Comparison of ENCODE assay signal across 7 cellular contexts in genomic region chr1:148768541-148768940, GRCh38. TPM values are rescaled to one million over a fixed set of nuclear protein-coding genes. Genes with fewer than 3 reads are reported as not detected.
DNase-seq lines count a peak whose midpoint lies in the region; ATAC-seq and TF ChIP-seq lines count a peak whose summit lies in the region.
"Not testable (repeated sequence)": the region's sequence is repeated elsewhere in the genome, so short reads cannot be mapped to it uniquely, and the experiment has no call there.
"Had no signal": no experiment of that assay in that cellular context is flagged by ENCODE, and none has a peak within 500 bp of the region (broad histone marks: within the 10 kb centered on the region; RNA-seq: fewer than 3 reads in every experiment).

No MANE protein-coding gene starts in this region.

- not testable (repeated sequence) for H3K79me2 ChIP-seq in DND-41 (ENCODE audit: insufficient read depth, low read length); PC-3 (ENCODE audit: low read length)

- H3K9me3 ChIP-seq in DND-41 (ENCODE audit: insufficient read depth, low read length, severe bottlenecking); PC-3 (ENCODE audit: low read length): not testable (repeated sequence)

- H2AFZ ChIP-seq in DND-41 (ENCODE audit: low read depth, low read length); PC-3 (ENCODE audit: low read length): not testable (repeated sequence)

- TF ChIP-seq CTCF in DND-41 (IDR thresholded peaks at IDR 0.05; ENCODE audit: borderline replicate concordance, extremely low read depth, low read length, poor library complexity, severe bottlenecking); PC-3 (conservative IDR thresholded peaks at IDR 0.05; ENCODE audit: low read depth, low read length): not testable (repeated sequence)

- not testable (repeated sequence) for H3K4me1 ChIP-seq in DND-41 (ENCODE audit: insufficient read depth, low read length); PC-3 (ENCODE audit: insufficient read depth, low read length)

- H3K9me2 ChIP-seq in PC-3 (replicated peaks; ENCODE audit: low read length), result not testable (repeated sequence)

- not testable (repeated sequence) for H3K4me2 ChIP-seq in DND-41 (ENCODE audit: insufficient read depth, low read length); PC-3 (ENCODE audit: low read length)

- H3K27ac ChIP-seq in DND-41 (ENCODE audit: low read length); PC-3 (ENCODE audit: low read length): not testable (repeated sequence)

- not testable (repeated sequence) for H3K27ac Mint-ChIP-seq in activated CD8-positive, alpha-beta memory T cell treated with anti-CD3 and anti-CD28 coated beads, Interleukin-2, amount 10 ng/mL, durations not matched to agents 7 days and 5 days; central memory CD8-positive, alpha-beta T cell (ENCODE audit: low read depth); stimulated activated naive CD8-positive, alpha-beta T cell treated with anti-CD3 and anti-CD28 coated beads, Interleukin-15, amount 100 ng/mL, for 72 hours

- CTCF ChIA-PET in PC-3 (lab: Charles Lee); activated CD8-positive, alpha-beta memory T cell treated with anti-CD3 and anti-CD28 coated beads, Interleukin-2, amount 10 ng/mL, durations not matched to agents 7 days and 5 days (lab: Charles Lee): not testable (repeated sequence)

- H3K27me3 Mint-ChIP-seq in activated CD8-positive, alpha-beta memory T cell treated with anti-CD3 and anti-CD28 coated beads, Interleukin-2, amount 10 ng/mL, durations not matched to agents 7 days and 5 days; central memory CD8-positive, alpha-beta T cell; stimulated activated naive CD8-positive, alpha-beta T cell treated with anti-CD3 and anti-CD28 coated beads, Interleukin-15, amount 100 ng/mL, for 72 hours: not testable (repeated sequence)

- not testable (repeated sequence) for H3F3A ChIP-seq in PC-3 (ENCODE audit: low read length, unreplicated experiment)

- not testable (repeated sequence) for DNase-seq in DND-41; PC-3; activated CD8-positive, alpha-beta memory T cell treated with anti-CD3 and anti-CD28 coated beads, Interleukin-2, amount 10 ng/mL, durations not matched to agents 7 days and 5 days; central memory CD8-positive, alpha-beta T cell (ENCODE audit: low spot score in 2 of 2); stimulated activated naive CD8-positive, alpha-beta T cell treated with anti-CD3 and anti-CD28 coated beads, Interleukin-15, amount 100 ng/mL, for 72 hours

- POLR2A ChIA-PET in PC-3 (lab: Charles Lee; ENCODE audit: unreplicated experiment), result not testable (repeated sequence)

- H3K4me3 ChIP-seq in DND-41 (ENCODE audit: low read depth in 1 of 2, low read length in 2 of 2); PC-3 (ENCODE audit: low read length): not testable (repeated sequence)

- H3K9ac ChIP-seq in DND-41 (ENCODE audit: low read depth, low read length); PC-3 (ENCODE audit: low read length): not testable (repeated sequence)

- BruUV-seq in PC-3 (replicated peaks; lab: Mats Ljungman, UMichigan), result not testable (repeated sequence)

- not testable (repeated sequence) for H3K4me1 Mint-ChIP-seq in activated CD8-positive, alpha-beta memory T cell treated with anti-CD3 and anti-CD28 coated beads, Interleukin-2, amount 10 ng/mL, durations not matched to agents 7 days and 5 days; central memory CD8-positive, alpha-beta T cell; stimulated activated naive CD8-positive, alpha-beta T cell treated with anti-CD3 and anti-CD28 coated beads, Interleukin-15, amount 100 ng/mL, for 72 hours

- not testable (repeated sequence) for H3K36me3 Mint-ChIP-seq in activated CD8-positive, alpha-beta memory T cell treated with anti-CD3 and anti-CD28 coated beads, Interleukin-2, amount 10 ng/mL, durations not matched to agents 7 days and 5 days; central memory CD8-positive, alpha-beta T cell (ENCODE audit: insufficient read depth)

- not testable (repeated sequence) for H3K4me3 Mint-ChIP-seq in activated CD8-positive, alpha-beta memory T cell treated with anti-CD3 and anti-CD28 coated beads, Interleukin-2, amount 10 ng/mL, durations not matched to agents 7 days and 5 days; central memory CD8-positive, alpha-beta T cell; stimulated activated naive CD8-positive, alpha-beta T cell treated with anti-CD3 and anti-CD28 coated beads, Interleukin-15, amount 100 ng/mL, for 72 hours

- H3K9me3 Mint-ChIP-seq in activated CD8-positive, alpha-beta memory T cell treated with anti-CD3 and anti-CD28 coated beads, Interleukin-2, amount 10 ng/mL, durations not matched to agents 7 days and 5 days (ENCODE audit: low read depth); central memory CD8-positive, alpha-beta T cell; stimulated activated naive CD8-positive, alpha-beta T cell treated with anti-CD3 and anti-CD28 coated beads, Interleukin-15, amount 100 ng/mL, for 72 hours: not testable (repeated sequence)

- ATAC-seq in DND-41 (ENCODE audit: insufficient read depth, low read depth) (peak; percentile 66; the same call in 2 of the 3 replicates), PC-3 (peak; percentile 96)
- peak; percentile 51 for ATAC-seq in activated CD8-positive, alpha-beta memory T cell treated with anti-CD3 and anti-CD28 coated beads, Interleukin-2, amount 10 ng/mL, durations not matched to agents 7 days and 5 days
- peak; percentile 36 for ATAC-seq in central memory CD8-positive, alpha-beta T cell (replicated peaks; ENCODE audit: extremely low read depth, poor library complexity, severe bottlenecking)
- ATAC-seq in stimulated activated naive CD8-positive, alpha-beta T cell treated with anti-CD3 and anti-CD28 coated beads, Interleukin-15, amount 100 ng/mL, for 72 hours, result peak; percentile 49

- not testable (repeated sequence) for H3K27me3 ChIP-seq in DND-41 (ENCODE audit: insufficient read depth, low read length, poor library complexity); PC-3 (ENCODE audit: low read length)

- not testable (repeated sequence) for H4K20me1 ChIP-seq in DND-41 (ENCODE audit: insufficient read depth, low read length); PC-3 (ENCODE audit: low read length)

- not testable (repeated sequence) for H3K36me3 ChIP-seq in DND-41 (ENCODE audit: insufficient read depth, low read length); PC-3 (ENCODE audit: low read depth, low read length)

- intact Hi-C loops in PC-3 (cut with micrococcal nuclease), result not testable (repeated sequence)

RNA-seq across cellular contexts. Expression of gene NUDT4B, which starts 20.0 kb away (rescaled TPM):
- total RNA-seq in PC-3 (2014; rRNA removed), result 18.0 and 29.9 TPM in 2 replicates
- total RNA-seq in activated CD8-positive, alpha-beta memory T cell treated with anti-CD3 and anti-CD28 coated beads, Interleukin-2, amount 10 ng/mL, durations not matched to agents 7 days and 5 days, result under 1 TPM in 1 of 2 experiments, not detected in 1; 0.84 TPM
- total RNA-seq: Caco-2; CD8-positive, alpha-beta T cell had no signal

Comparison
In these comparisons a context has a peak if more than half of its experiments do, and no peak if none do; other contexts are left out.
1. ATAC-seq: peak in every context shown above with its lines; median percentile 96 in PC-3; 66 in DND-41; 51 in activated CD8-positive, alpha-beta memory T cell treated with anti-CD3 and anti-CD28 coated beads, Interleukin-2, amount 10 ng/mL, durations not matched to agents 7 days and 5 days; 49 in stimulated activated naive CD8-positive, alpha-beta T cell treated with anti-CD3 and anti-CD28 coated beads, Interleukin-15, amount 100 ng/mL, for 72 hours; 36 in central memory CD8-positive, alpha-beta T cell.
2. RNA of gene NUDT4B, which starts 20.0 kb away (total RNA-seq): 18.0 to 29.9 TPM in PC-3; 0.84 TPM in activated CD8-positive, alpha-beta memory T cell treated with anti-CD3 and anti-CD28 coated beads, Interleukin-2, amount 10 ng/mL, durations not matched to agents 7 days and 5 days; every median in the first group is over 10 times any median in the second.